In genomic region chr7:154743211-154743610, GRCh38 we compare ENCODE assay signal across 16 cellular contexts.
DNase-seq lines count a peak whose midpoint lies in the region; ATAC-seq and TF ChIP-seq lines count a peak whose summit lies in the region.
"Had no signal": no experiment of that assay in that cellular context is flagged by ENCODE, and none has a peak within 500 bp of the region (broad histone marks: within the 10 kb centered on the region; RNA-seq: fewer than 3 reads in every experiment).

No MANE protein-coding gene starts in this region.

- H3K4me3 ChIP-seq in mammary epithelial cell (replicated peaks in 1 of 3; ENCODE audit: insufficient read depth in 1 of 3, low read depth in 2 of 3, low read length in 3 of 3) (no peak overlapping the region), aorta (ENCODE audit: low read length in 2 of 2) (no peak overlapping the region)
- H3K4me3 ChIP-seq: SK-N-MC had no signal

- no TSS peak for BruUV-seq in mammary epithelial cell (replicated peaks; lab: Mats Ljungman, UMichigan)

- no peak for TF ChIP-seq CTCF in mammary epithelial cell (conservative IDR thresholded peaks at IDR 0.05 in 1 of 2, IDR thresholded peaks at IDR 0.05 in 1 of 2; ENCODE audit: extremely low read depth in 1 of 2, insufficient read depth in 1 of 2, low read depth in 1 of 2, low read length in 2 of 2)

- dilution Hi-C loops in mammary epithelial cell (cut with HindIII; ENCODE audit: low sequenced_read_pairs) = no loop called here

- ATAC-seq in aorta (ENCODE audit: low FRiP score) = no peak
- no peak for ATAC-seq in GM18517 (IDR thresholded peaks at IDR 0.05; ENCODE audit: unreplicated experiment)

- H3K27me3 ChIP-seq in layer of hippocampus (ENCODE audit: control insufficient read depth, insufficient read depth, low read length) (no peaks in the 10 kb centered on the region), mammary epithelial cell (ENCODE audit: insufficient read depth, low read length) (no peaks in the 10 kb centered on the region), aorta (ENCODE audit: control insufficient read depth in 1 of 2, insufficient read depth in 2 of 2, low read length in 1 of 2) (no peaks in the 10 kb centered on the region)

- no peaks in the 10 kb centered on the region for H3K4me1 ChIP-seq in mammary epithelial cell (ENCODE audit: insufficient read depth, low read length)
- H3K4me1 ChIP-seq in aorta (ENCODE audit: control insufficient read depth in 1 of 2, insufficient read depth in 2 of 2, low read length in 2 of 2) = no peaks in the 10 kb centered on the region

- 54% methylated on average over 5 of the region's 5 CpGs for whole genome bisulfite sequencing in mammary epithelial cell (ENCODE audit: low coverage, missing lambda C conversion rate)
- 74 to 76% methylated on average over 5 of the region's 5 CpGs for WGBS in aorta, 2 donors

- H2AFZ ChIP-seq in mammary epithelial cell (ENCODE audit: low read depth, low read length) = no peak overlapping the region

- in situ Hi-C loops in mammary epithelial cell (cut with MboI; ENCODE audit: low sequenced_read_pairs in 2 of 2) = no loop called here

- CTCF ChIA-PET in mammary epithelial cell (lab: Charles Lee; ENCODE audit: low non-redundant PET) = no interaction called here

- H3K27ac ChIP-seq in layer of hippocampus (ENCODE audit: low read depth, low read length) (peak overlapping the region; percentile 8), substantia nigra (ENCODE audit: low read depth, low read length, poor library complexity, severe bottlenecking) (peak overlapping the region; percentile 66), mammary epithelial cell (ENCODE audit: insufficient read depth, low read depth, low read length) (no peak overlapping the region), aorta (ENCODE audit: low read depth in 1 of 2, low read length in 2 of 2) (no peak overlapping the region)
- H3K27ac ChIP-seq: C4-2B, HL-60, SK-N-MC had no signal

- H3K36me3 ChIP-seq in mammary epithelial cell (ENCODE audit: insufficient read depth, low read length) = no peaks in the 10 kb centered on the region
- H3K36me3 ChIP-seq in aorta (ENCODE audit: control insufficient read depth in 1 of 2, insufficient read depth in 2 of 2, low read length in 1 of 2) = no peaks in the 10 kb centered on the region

- no peak overlapping the region for H3K9ac ChIP-seq in mammary epithelial cell (ENCODE audit: insufficient read depth, low read length)

- H4K20me1 ChIP-seq in mammary epithelial cell (ENCODE audit: insufficient read depth, low read length) = no peaks in the 10 kb centered on the region

- DNase-seq in RPMI7951 (ENCODE audit: low read depth) (peak; percentile 32), astrocyte of the hippocampus (ENCODE audit: low read depth, low spot score) (peak; percentile 7), substantia nigra (lab: John Stamatoyannopoulos, UW) (peak in 9 of 49 donors; percentile 10 to 36 (median 26)), mammary epithelial cell (no peak), aorta (no peak)
- DNase-seq: ACHN, NCI-H1417, NCI-H1930, NCI-H2171 treated with DMSO at 0.1 percent for 48 hours, OCI-M1, SHP77 had no signal

- H3K79me2 ChIP-seq in mammary epithelial cell (ENCODE audit: insufficient read depth, low read length) = no peaks in the 10 kb centered on the region

- peaks cover 11% of the 10 kb centered on the region for H3K9me3 ChIP-seq in mammary epithelial cell (replicated peaks; ENCODE audit: insufficient read depth, low read length)
- no peaks in the 10 kb centered on the region for H3K9me3 ChIP-seq in aorta (ENCODE audit: control insufficient read depth, low read length)

- H3K4me2 ChIP-seq in mammary epithelial cell (ENCODE audit: insufficient read depth, low read depth, low read length) = no peak overlapping the region

- intact Hi-C loops in mammary epithelial cell (cut with micrococcal nuclease) (no loop called here), aorta (cut with DNase I) (no loop called here)

Comparison
In these comparisons a context has a peak if more than half of its experiments do, and no peak if none do; other contexts are left out.
1. DNase-seq: peak in RPMI7951 (single experiment) and astrocyte of the hippocampus (single experiment); none in mammary epithelial cell (single experiment) and aorta (0 of 2).
2. H3K27ac ChIP-seq: peak in layer of hippocampus (single experiment) and substantia nigra (single experiment); none in mammary epithelial cell (single experiment) and aorta (0 of 2).